ENCODE assay signal across 19 cellular contexts in genomic region chr2:72332720-72333119, GRCh38.
DNase-seq lines count a peak whose midpoint lies in the region; ATAC-seq and TF ChIP-seq lines count a peak whose summit lies in the region.
"Had no signal": no experiment of that assay in that cellular context is flagged by ENCODE, and none has a peak within 500 bp of the region (broad histone marks: within the 10 kb centered on the region; RNA-seq: fewer than 3 reads in every experiment).

No MANE protein-coding gene starts in this region.

- peaks cover 19% of the 10 kb centered on the region for H3K4me1 Mint-ChIP-seq in activated CD8-positive, alpha-beta memory T cell treated with anti-CD3 and anti-CD28 coated beads, Interleukin-2, amount 10 ng/mL, durations not matched to agents 7 days and 5 days
- no peaks in the 10 kb centered on the region for H3K4me1 Mint-ChIP-seq in stimulated activated effector memory CD8-positive, alpha-beta T cell treated with anti-CD3 and anti-CD28 coated beads, Interleukin-12 subunit alpha, Interleukin-12 subunit beta, amount 100 ng/mL, for 72 hours
- H3K4me1 Mint-ChIP-seq in type B pancreatic cell (ENCODE audit: unreplicated experiment), result peaks cover 4% of the 10 kb centered on the region
- H3K4me1 Mint-ChIP-seq: B cell had no signal

- no peaks in the 10 kb centered on the region for H3K9me3 Mint-ChIP-seq in activated CD8-positive, alpha-beta memory T cell treated with anti-CD3 and anti-CD28 coated beads, Interleukin-2, amount 10 ng/mL, durations not matched to agents 7 days and 5 days (ENCODE audit: low read depth)
- H3K9me3 Mint-ChIP-seq in stimulated activated effector memory CD8-positive, alpha-beta T cell treated with anti-CD3 and anti-CD28 coated beads, Interleukin-12 subunit alpha, Interleukin-12 subunit beta, amount 100 ng/mL, for 72 hours, result no peaks in the 10 kb centered on the region
- peaks cover 4% of the 10 kb centered on the region for H3K9me3 Mint-ChIP-seq in type B pancreatic cell
- H3K9me3 Mint-ChIP-seq: CD4-positive, alpha-beta T cell; CD8-positive, alpha-beta T cell had no signal

- CTCF ChIA-PET in activated CD8-positive, alpha-beta memory T cell treated with anti-CD3 and anti-CD28 coated beads, Interleukin-2, amount 10 ng/mL, durations not matched to agents 7 days and 5 days (lab: Charles Lee), result no interaction called here

- ATAC-seq in activated CD8-positive, alpha-beta memory T cell treated with anti-CD3 and anti-CD28 coated beads, Interleukin-2, amount 10 ng/mL, durations not matched to agents 7 days and 5 days, result peak; percentile 45
- peak; percentile 45 for ATAC-seq in HG02610 (IDR thresholded peaks at IDR 0.05; ENCODE audit: unreplicated experiment)
- ATAC-seq in stimulated activated effector memory CD8-positive, alpha-beta T cell treated with anti-CD3 and anti-CD28 coated beads, Interleukin-12 subunit alpha, Interleukin-12 subunit beta, amount 100 ng/mL, for 72 hours, result peak; percentile 69
- ATAC-seq: A549; CD8-positive, alpha-beta T cell; GM12878 had no signal

- DNase-seq in activated CD8-positive, alpha-beta memory T cell treated with anti-CD3 and anti-CD28 coated beads, Interleukin-2, amount 10 ng/mL, durations not matched to agents 7 days and 5 days, result no peak
- no peak for DNase-seq in activated CD8-positive, alpha-beta memory T cell treated with anti-CD3 and anti-CD28 coated beads, Interleukin-2, amount 50 U/mL, for 4 hours
- no peak for DNase-seq in stimulated activated effector memory CD8-positive, alpha-beta T cell treated with anti-CD3 and anti-CD28 coated beads, Interleukin-12 subunit alpha, Interleukin-12 subunit beta, amount 100 ng/mL, for 72 hours (ENCODE audit: low spot score in 2 of 2)
- no peak for DNase-seq in type B pancreatic cell (ENCODE audit: extremely low spot score, unreplicated experiment)
- DNase-seq: AML-193; CD4-positive, alpha-beta T cell; CD8-positive, alpha-beta T cell; COR-L47; DMS 273 treated with DMSO at 0.1 percent for 48 hours; DMS153; DMS53; DMS79; DND-41; EL; GDM1 had no signal

- H3K4me3 Mint-ChIP-seq in activated CD8-positive, alpha-beta memory T cell treated with anti-CD3 and anti-CD28 coated beads, Interleukin-2, amount 10 ng/mL, durations not matched to agents 7 days and 5 days, result no peak overlapping the region
- H3K4me3 Mint-ChIP-seq in stimulated activated effector memory CD8-positive, alpha-beta T cell treated with anti-CD3 and anti-CD28 coated beads, Interleukin-12 subunit alpha, Interleukin-12 subunit beta, amount 100 ng/mL, for 72 hours, result no peak overlapping the region
- H3K4me3 Mint-ChIP-seq in type B pancreatic cell, result no peak overlapping the region
- H3K4me3 Mint-ChIP-seq: B cell; CD4-positive, alpha-beta T cell; CD8-positive, alpha-beta T cell had no signal

- peaks cover 2% of the 10 kb centered on the region for H3K36me3 Mint-ChIP-seq in activated CD8-positive, alpha-beta memory T cell treated with anti-CD3 and anti-CD28 coated beads, Interleukin-2, amount 10 ng/mL, durations not matched to agents 7 days and 5 days
- H3K36me3 Mint-ChIP-seq in stimulated activated effector memory CD8-positive, alpha-beta T cell treated with anti-CD3 and anti-CD28 coated beads, Interleukin-12 subunit alpha, Interleukin-12 subunit beta, amount 100 ng/mL, for 72 hours, result no peaks in the 10 kb centered on the region
- H3K36me3 Mint-ChIP-seq in type B pancreatic cell, result peaks cover 4% of the 10 kb centered on the region

- no peak overlapping the region for H3K27ac Mint-ChIP-seq in activated CD8-positive, alpha-beta memory T cell treated with anti-CD3 and anti-CD28 coated beads, Interleukin-2, amount 10 ng/mL, durations not matched to agents 7 days and 5 days
- H3K27ac Mint-ChIP-seq in stimulated activated effector memory CD8-positive, alpha-beta T cell treated with anti-CD3 and anti-CD28 coated beads, Interleukin-12 subunit alpha, Interleukin-12 subunit beta, amount 100 ng/mL, for 72 hours, result no peak overlapping the region
- H3K27ac Mint-ChIP-seq in type B pancreatic cell, result no peak overlapping the region
- H3K27ac Mint-ChIP-seq: B cell; CD4-positive, alpha-beta T cell; CD8-positive, alpha-beta T cell had no signal

- H3K27me3 Mint-ChIP-seq in activated CD8-positive, alpha-beta memory T cell treated with anti-CD3 and anti-CD28 coated beads, Interleukin-2, amount 10 ng/mL, durations not matched to agents 7 days and 5 days, result no peaks in the 10 kb centered on the region
- H3K27me3 Mint-ChIP-seq in type B pancreatic cell, result no peaks in the 10 kb centered on the region
- H3K27me3 Mint-ChIP-seq: B cell; CD4-positive, alpha-beta T cell had no signal

- no peak for TF ChIP-seq CTCF in type B pancreatic cell (conservative IDR thresholded peaks at IDR 0.05)
